Comparison of ENCODE assay signal across 1 cellular context in genomic region chr22:32789797-32790620, GRCh38.
A peak's percentile ranks its signal among the peaks of the same experiment; 100 is the strongest.
TF ChIP-seq lines count a peak whose summit lies in the region.

No MANE protein-coding gene starts in this region.

TF ChIP-seq in HepG2, 621 proteins besides CTCF, POLR2A, EP300 and RAD21 (continued from another document):
- TF ChIP-seq RBFOX2 (IDR thresholded peaks at IDR 0.05; ENCODE audit: low read depth, low read length) (no peak), HCFC1 (IDR thresholded peaks at IDR 0.05; ENCODE audit: low read depth, low read length) (no peak), CBFB (CRISPR knock-in tag; IDR thresholded peaks at IDR 0.05) (no peak), ZNF333 (CRISPR knock-in tag; IDR thresholded peaks at IDR 0.05; ENCODE audit: borderline replicate concordance) (no peak), ZFYVE20 (CRISPR knock-in tag; IDR thresholded peaks at IDR 0.05; ENCODE audit: borderline replicate concordance, low read depth) (no peak), TFDP1 (CRISPR knock-in tag; IDR thresholded peaks at IDR 0.05; ENCODE audit: borderline replicate concordance) (no peak), POGZ (CRISPR knock-in tag; IDR thresholded peaks at IDR 0.05) (peak; percentile 59; the same call in 1 of the 2 replicates), ATF7-NPFF (CRISPR knock-in tag; IDR thresholded peaks at IDR 0.05; ENCODE audit: low read depth) (no peak), ESRRA (CRISPR knock-in tag; IDR thresholded peaks at IDR 0.05; ENCODE audit: low read depth) (0 out of 2 replicates have a peak, but pooled peaks have one; percentile 25), ZNF749 (CRISPR knock-in tag; IDR thresholded peaks at IDR 0.05; ENCODE audit: borderline replicate concordance) (no peak), KAT7 (CRISPR knock-in tag; IDR thresholded peaks at IDR 0.05; ENCODE audit: borderline replicate concordance) (no peak), RXRB (CRISPR knock-in tag; IDR thresholded peaks at IDR 0.05; ENCODE audit: borderline replicate concordance) (peak; percentile 69), CERS6 (CRISPR knock-in tag; IDR thresholded peaks at IDR 0.05) (no peak), ZNF614 (CRISPR knock-in tag; IDR thresholded peaks at IDR 0.05; ENCODE audit: borderline replicate concordance) (peak; percentile 74; the same call in 1 of the 2 replicates), THAP8 (CRISPR knock-in tag; IDR thresholded peaks at IDR 0.05; ENCODE audit: borderline replicate concordance) (no peak), TEF (CRISPR knock-in tag; IDR thresholded peaks at IDR 0.05) (peak; percentile 67; the same call in 1 of the 2 replicates), KDM5A (IDR thresholded peaks at IDR 0.05; ENCODE audit: borderline replicate concordance, low read length) (no peak), ZNF556 (CRISPR knock-in tag; IDR thresholded peaks at IDR 0.05; ENCODE audit: borderline replicate concordance) (no peak), NKX3-1 (CRISPR knock-in tag; IDR thresholded peaks at IDR 0.05) (no peak), HMG20B (CRISPR knock-in tag; conservative IDR thresholded peaks at IDR 0.05) (0 out of 2 replicates have a peak, but pooled peaks have one; percentile 25), ZFP62 (CRISPR knock-in tag; IDR thresholded peaks at IDR 0.05) (no peak), SATB2 (CRISPR knock-in tag; IDR thresholded peaks at IDR 0.05) (no peak), HOMEZ (CRISPR knock-in tag; IDR thresholded peaks at IDR 0.05; ENCODE audit: low read depth) (peak; percentile 81), REPIN1 (CRISPR knock-in tag; IDR thresholded peaks at IDR 0.05; ENCODE audit: borderline replicate concordance, low read depth) (no peak), NCOA1 (CRISPR knock-in tag; IDR thresholded peaks at IDR 0.05) (no peak), HMGA1 (CRISPR knock-in tag; conservative IDR thresholded peaks at IDR 0.05) (no peak), ZNF543 (CRISPR knock-in tag; IDR thresholded peaks at IDR 0.05) (no peak), KIAA2018 (CRISPR knock-in tag; IDR thresholded peaks at IDR 0.05; ENCODE audit: borderline replicate concordance) (no peak), ZNF451 (CRISPR knock-in tag; IDR thresholded peaks at IDR 0.05) (no peak)
